1 cellular context compared by ENCODE assay signal in genomic region chr11:17153759-17154158, GRCh38.
TF ChIP-seq lines count a peak whose summit lies in the region.

No MANE protein-coding gene starts in this region.

TF ChIP-seq in GM23338, 12 proteins besides CTCF, POLR2A, EP300 and RAD21:
- no peak for TF ChIP-seq ZNF114 (CRISPR knock-in tag; IDR thresholded peaks at IDR 0.05)
- no peak for TF ChIP-seq CREB1 (CRISPR knock-in tag; IDR thresholded peaks at IDR 0.05; ENCODE audit: low read depth)
- no peak for TF ChIP-seq POLR2AphosphoS5 (IDR thresholded peaks at IDR 0.05; ENCODE audit: low read depth)
- TF ChIP-seq EZH2phosphoT487 (IDR thresholded peaks at IDR 0.05; ENCODE audit: unreplicated experiment) = no peak
- no peak for TF ChIP-seq STAT1 (IDR thresholded peaks at IDR 0.05; ENCODE audit: unreplicated experiment)
- TF ChIP-seq JUNB (IDR thresholded peaks at IDR 0.05; ENCODE audit: unreplicated experiment) = no peak
- TF ChIP-seq REST (IDR thresholded peaks at IDR 0.05; ENCODE audit: unreplicated experiment) = no peak
- no peak for TF ChIP-seq ETS1 (IDR thresholded peaks at IDR 0.05)
- no peak for TF ChIP-seq ZNF462 (CRISPR knock-in tag; IDR thresholded peaks at IDR 0.05)
- no peak for TF ChIP-seq NANOG (IDR thresholded peaks at IDR 0.05; ENCODE audit: borderline replicate concordance)
- no peak for TF ChIP-seq ZNF331 (CRISPR knock-in tag; IDR thresholded peaks at IDR 0.05; ENCODE audit: low read depth)
- no peak for TF ChIP-seq EZH2 (IDR thresholded peaks at IDR 0.05; ENCODE audit: low read depth, unreplicated experiment)
